In the genomic region with DNA sequence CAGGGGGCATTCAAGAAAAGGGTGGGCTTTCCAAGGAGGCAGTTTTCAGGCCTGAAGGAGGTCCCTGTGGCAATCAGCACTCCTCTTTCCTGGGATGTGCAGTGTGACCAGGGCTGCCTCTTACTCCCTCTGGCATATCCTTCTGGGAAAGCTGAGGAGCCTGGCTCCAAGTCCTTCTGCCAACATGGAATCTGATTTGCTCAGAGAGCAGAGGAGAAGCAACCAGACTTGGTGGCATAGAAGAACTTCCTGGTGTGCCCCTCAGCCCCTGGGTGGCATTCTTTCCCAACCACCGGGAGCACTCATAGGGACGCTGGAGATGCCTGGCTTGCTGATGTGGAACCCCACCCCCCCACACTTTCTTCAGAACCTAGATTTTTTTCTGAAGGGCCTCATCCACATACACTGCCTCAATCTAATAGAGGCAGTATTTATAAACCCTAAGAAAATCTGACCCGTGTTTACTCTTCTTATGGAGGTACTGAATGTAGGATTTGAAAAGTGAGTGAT, we compare ENCODE assay signal across 22 cellular contexts.
DNase-seq lines count a peak whose midpoint lies in the region; ATAC-seq, FAIRE-seq and TF ChIP-seq lines count a peak whose summit lies in the region.
"Had no signal": no experiment of that assay in that cellular context is flagged by ENCODE, and none has a peak within 500 bp of the region (broad histone marks: within the 10 kb centered on the region; RNA-seq: fewer than 3 reads in every experiment).

No MANE protein-coding gene starts in this region.

- no peak overlapping the region for H3K23ac ChIP-seq in IMR-90 (ENCODE audit: low read depth, low read length)

- no peak for DNase-seq in SK-N-SH
- no peak for DNase-seq in IMR-90
- peak; percentile 29 for DNase-seq in ecto neural progenitor cell (ENCODE audit: low spot score)
- DNase-seq in right lobe of liver, result no peak
- DNase-seq in SKM-1 treated with dmso at 0.1 percent for 144 hours (lab: John Stamatoyannopoulos, UW; ENCODE audit: unreplicated experiment), result no peak
- no peak for DNase-seq in HTR-8/SVneo (ENCODE audit: insufficient read length, low spot score)
- DNase-seq: activated CD4-positive, CD25-positive, alpha-beta regulatory T cell treated with anti-CD3 and anti-CD28 coated beads, Interleukin-2, amount 50 U/mL, for 72 hours; cortex of kidney; HFFc6; NCI-H1694 treated with DMSO at 0.1 percent for 48 hours; nucleus accumbens; stimulated activated CD4-positive, alpha-beta T cell treated with anti-CD3 and anti-CD28 coated beads, Interleukin-4, amount 100 ng/mL, for 4 hours had no signal

- peak overlapping the region; percentile 19; the same call in 1 of the 2 replicates for H4K5ac ChIP-seq in IMR-90 (ENCODE audit: low read depth, low read length)

- peak overlapping the region; percentile 57 to 90 (median 73) for H3K27ac Mint-ChIP-seq in nephron
- H3K27ac Mint-ChIP-seq: HFFc6; memory B cell; T-helper 2 cell treated with Interferon-gamma antibody and Interleukin-4, amounts not matched to agents 5 μg/mL and 100 μg/mL, for 36 hours had no signal

- H3K9me1 ChIP-seq in IMR-90 (ENCODE audit: insufficient read depth, low read length), result 0 out of 2 replicates have a peak, but pooled peaks cover 5% of the 10 kb centered on the region

- H3K36me3 ChIP-seq in SK-N-SH (replicated peaks in 1 of 2; ENCODE audit: control insufficient read depth in 1 of 2, insufficient read depth in 2 of 2, low read length in 1 of 2) (peaks cover 3 to 8% of the 10 kb centered on the region in 2 experiments), IMR-90 (ENCODE audit: control insufficient read depth, insufficient read depth, low read length) (peaks cover 16% of the 10 kb centered on the region), right lobe of liver (no peaks in the 10 kb centered on the region)

- H4K8ac ChIP-seq in IMR-90 (ENCODE audit: low read depth in 2 of 2, low read length in 2 of 2), result peak overlapping the region; percentile 30 to 47; a peak in 3 of 4 replicates

- no peak for TF ChIP-seq CTCF in SK-N-SH (IDR thresholded peaks at IDR 0.05)
- no peak for TF ChIP-seq CTCF in IMR-90 (conservative IDR thresholded peaks at IDR 0.05; ENCODE audit: low read depth, low read length)
- TF ChIP-seq CTCF in nephron (IDR thresholded peaks at IDR 0.05; ENCODE audit: unreplicated experiment in 3 of 3), result no peak
- no peak for TF ChIP-seq CTCF in right lobe of liver (IDR thresholded peaks at IDR 0.05)

- H3K36me3 Mint-ChIP-seq in nephron (ENCODE audit: low read depth), result peaks cover 24% of the 10 kb centered on the region

- H3K9ac ChIP-seq in SK-N-SH (no peak overlapping the region), IMR-90 (ENCODE audit: low read depth, low read length) (no peak overlapping the region)

- CTCF ChIA-PET in SK-N-SH (lab: Yijun Ruan, JAX) (interaction anchor here (1.1 to 5.7 kb wide), 4 partner anchors 9 to 449 kb away, joined by 4 to 65 read pairs (median 6); no protein-coding TSS in a partner anchor), IMR-90 (lab: Yijun Ruan, JAX) (no interaction called here)

- H3K27me3 Mint-ChIP-seq in nephron (ENCODE audit: low read depth), result no peaks in the 10 kb centered on the region
- H3K27me3 Mint-ChIP-seq: memory B cell had no signal

- H3K4ac ChIP-seq in IMR-90 (ENCODE audit: low read depth, low read length), result peak overlapping the region; percentile 57

- H2AFZ ChIP-seq in SK-N-SH (ENCODE audit: low read depth) (no peak overlapping the region), IMR-90 (replicated peaks; ENCODE audit: low read length, poor library complexity) (no peak overlapping the region)

- no peaks in the 10 kb centered on the region for H3K9me3 ChIP-seq in SK-N-SH
- no peaks in the 10 kb centered on the region for H3K9me3 ChIP-seq in IMR-90 (ENCODE audit: control insufficient read depth, insufficient read depth, low read length)
- H3K9me3 ChIP-seq in right lobe of liver, result no peaks in the 10 kb centered on the region
- H3K9me3 ChIP-seq: tibial nerve had no signal

- intact Hi-C loops in IMR-90 (cut with micrococcal nuclease), result loop anchor here (5.0 kb wide), 1 partner anchor 109 kb away; no protein-coding TSS in a partner anchor
- intact Hi-C loops in right lobe of liver (cut with DNase I), result loop anchor here in 1 of 2 donors (5.0 to 10.0 kb wide), 3 partner anchors 284 to 452 kb away; no protein-coding TSS in a partner anchor

- no peaks in the 10 kb centered on the region for H4K20me1 ChIP-seq in SK-N-SH (ENCODE audit: insufficient read depth)
- H4K20me1 ChIP-seq in IMR-90 (ENCODE audit: insufficient read depth, low read length), result no peaks in the 10 kb centered on the region

- no peaks in the 10 kb centered on the region for H3F3A ChIP-seq in SK-N-SH (replicated peaks; ENCODE audit: insufficient read depth)

- peak overlapping the region; percentile 24; the same call in 1 of the 2 replicates for H4K91ac ChIP-seq in IMR-90 (ENCODE audit: insufficient read depth, low read depth, low read length)

- no peak overlapping the region for H2AK9ac ChIP-seq in IMR-90 (replicated peaks; ENCODE audit: low read depth, low read length, poor library complexity)

- ATAC-seq in SK-N-SH treated with all-trans-retinoic acid at 6 μM for 48 hours (no peak), IMR-90 (ENCODE audit: low read depth) (no peak), right lobe of liver (no peak)
- ATAC-seq: sciatic nerve had no signal

- POLR2A ChIA-PET in SK-N-SH (lab: Yijun Ruan, JAX) (no interaction called here), IMR-90 (lab: Charles Lee; ENCODE audit: unreplicated experiment) (no interaction called here)

- H3K14ac ChIP-seq in IMR-90 (replicated peaks; ENCODE audit: low read depth, low read length), result 0 out of 2 replicates have a peak overlapping the region, but pooled peaks have one; percentile 65

- dilution Hi-C loops in IMR-90 (cut with HindIII; ENCODE audit: low sequenced_read_pairs, unreplicated experiment), result no loop called here

- TF ChIP-seq POLR2A in IMR-90 (IDR thresholded peaks at IDR 0.05; ENCODE audit: low read depth, low read length) (no peak), right lobe of liver (IDR thresholded peaks at IDR 0.05) (no peak)

- no peak overlapping the region for H3K4me3 ChIP-seq in SK-N-SH (ENCODE audit: low read depth in 2 of 2, low read length in 1 of 2)
- H3K4me3 ChIP-seq in IMR-90 (ENCODE audit: insufficient read depth, low read depth, low read length), result no peak overlapping the region
- no peak overlapping the region for H3K4me3 ChIP-seq in right lobe of liver
- H3K4me3 ChIP-seq: tibial nerve had no signal

- H2BK15ac ChIP-seq in IMR-90 (ENCODE audit: low read depth, low read length), result no peak overlapping the region

- H3K56ac ChIP-seq in IMR-90 (ENCODE audit: extremely low read depth, insufficient read depth, low read length), result no peak overlapping the region

- 0 out of 4 replicates have a peak, but pooled peaks cover 0 to 3% of the 10 kb centered on the region in 2 experiments for H3K79me1 ChIP-seq in IMR-90 (ENCODE audit: low read depth in 1 of 2, low read length in 2 of 2)

- H3K4me3 Mint-ChIP-seq in nephron, result no peak overlapping the region
- H3K4me3 Mint-ChIP-seq: HFFc6; memory B cell; T-helper 2 cell treated with Interferon-gamma antibody and Interleukin-4, amounts not matched to agents 5 μg/mL and 100 μg/mL, for 36 hours had no signal

- no peaks in the 10 kb centered on the region for H3K9me3 Mint-ChIP-seq in nephron
- H3K9me3 Mint-ChIP-seq: activated T-helper 2 cell treated with anti-CD3 and anti-CD28 coated beads, Interferon-gamma antibody, Interleukin-2, Interleukin-4, amounts not matched to agents 10 μg/mL and 5 μg/mL and 100 μg/mL, durations not matched to agents 14 hours and 24 hours and 36 hours; HFFc6; memory B cell; T-helper 2 cell treated with Interferon-gamma antibody and Interleukin-4, amounts not matched to agents 5 μg/mL and 100 μg/mL, for 36 hours had no signal

- no peak overlapping the region for H2BK120ac ChIP-seq in IMR-90 (ENCODE audit: low read depth, low read length)

- H3K27ac ChIP-seq in SK-N-SH (ENCODE audit: low read depth in 2 of 2, low read length in 1 of 2) (no peak overlapping the region; a peak in 1 of 4 replicates), IMR-90 (ENCODE audit: insufficient read depth, low read length) (peak overlapping the region; percentile 4), right lobe of liver (no peak overlapping the region)
- H3K27ac ChIP-seq: 22Rv1, C4-2B, epithelial cell of prostate had no signal

- H3K18ac ChIP-seq in IMR-90 (ENCODE audit: low read depth, low read length), result peak overlapping the region; percentile 82

- no peak overlapping the region for H3K4me2 ChIP-seq in SK-N-SH
- no peak overlapping the region for H3K4me2 ChIP-seq in IMR-90 (ENCODE audit: low read depth, low read length)

- TF ChIP-seq RAD21 in SK-N-SH (IDR thresholded peaks at IDR 0.05; ENCODE audit: low read length) (0 out of 2 replicates have a peak, but pooled peaks have one; percentile 6), IMR-90 (IDR thresholded peaks at IDR 0.05; ENCODE audit: low read length) (no peak)

- H3K9me2 ChIP-seq in SK-N-SH, result no peaks in the 10 kb centered on the region

- H2BK5ac ChIP-seq in IMR-90 (ENCODE audit: low read depth, low read length, poor library complexity, severe bottlenecking), result peak overlapping the region; percentile 43

- no peak for FAIRE-seq in HTR-8/SVneo (lab: Jason Lieb, UNC)

- in situ Hi-C loops in IMR-90 (cut with MboI; ENCODE audit: low sequenced_read_pairs), result no loop called here

- 96% methylated on average over 3 of the region's 3 CpGs for WGBS in SK-N-SH (ENCODE audit: low lambda C conversion rate)
- no CpG with 5 or more reads among the region's 3 CpGs for WGBS in IMR-90 (ENCODE audit: extremely low coverage in 2 of 2, insufficient read length in 1 of 2), 2 experiments
- 88% methylated on average over 3 of the region's 3 CpGs for WGBS in right lobe of liver (ENCODE audit: insufficient coverage, low coverage, low lambda C conversion rate, missing lambda C conversion rate)

- H3K79me2 ChIP-seq in SK-N-SH (ENCODE audit: insufficient read depth), result no peaks in the 10 kb centered on the region

- TF ChIP-seq EP300 in SK-N-SH (IDR thresholded peaks at IDR 0.05; ENCODE audit: borderline replicate concordance in 1 of 2, low read depth in 1 of 2, low read length in 1 of 2), result no peak

- peaks cover 60% of the 10 kb centered on the region for H3K4me1 Mint-ChIP-seq in nephron

- H3K27me3 ChIP-seq in SK-N-SH (ENCODE audit: insufficient read depth) (no peaks in the 10 kb centered on the region), IMR-90 (ENCODE audit: control insufficient read depth, insufficient read depth, low read length) (no peaks in the 10 kb centered on the region), right lobe of liver (no peaks in the 10 kb centered on the region)
- H3K27me3 ChIP-seq: tibial nerve had no signal

- no TSS peak for BruUV-seq in IMR-90 (replicated peaks; lab: Mats Ljungman, UMichigan)

- H2BK20ac ChIP-seq in IMR-90 (ENCODE audit: low read depth, low read length), result no peak overlapping the region; the same call in 1 of the 2 replicates

- H3K4me1 ChIP-seq in SK-N-SH (ENCODE audit: control insufficient read depth in 1 of 2, insufficient read depth in 2 of 2, low read depth in 1 of 2, low read length in 1 of 2) (peaks cover 5 to 27% of the 10 kb centered on the region in 2 experiments; a peak in 2 of 4 replicates), IMR-90 (ENCODE audit: control insufficient read depth, insufficient read depth, low read length) (peaks cover 6% of the 10 kb centered on the region), right lobe of liver (peaks cover 0 to 5% (median 0%) of the 10 kb centered on the region in 4 donors)

- peak overlapping the region; percentile 11; the same call in 1 of the 2 replicates for H2AK5ac ChIP-seq in IMR-90 (ENCODE audit: low read depth, low read length)
